8 cellular contexts compared by ENCODE assay signal in genomic region chr19:1027020-1027952, GRCh38. TPM values are rescaled to one million over a fixed set of nuclear protein-coding genes. Genes with fewer than 3 reads are reported as not detected.
DNase-seq lines count a peak whose midpoint lies in the region; ATAC-seq and TF ChIP-seq lines count a peak whose summit lies in the region.

No MANE protein-coding gene starts in this region.

- intact Hi-C loops in CD8-positive, alpha-beta T cell (cut with DNase I, micrococcal nuclease), result no loop called here

- H3K9ac ChIP-seq in rectal smooth muscle tissue (ENCODE audit: low read length), result peak overlapping the region; percentile 73

- peak in 4 of 7 experiments; percentile 38 to 66 (median 44) for DNase-seq in CD8-positive, alpha-beta T cell
- DNase-seq in HPDE6-E6E7 (ENCODE audit: extremely low spot score) (peak; percentile 34), glutamatergic neuron (no peak), SHP77 (lab: John Stamatoyannopoulos, UW) (no peak), mesenteric fat pad (ENCODE audit: low spot score) (no peak)

- no peak for ATAC-seq in CD8-positive, alpha-beta T cell
- ATAC-seq in activated T-helper 17 cell treated with anti-CD3 and anti-CD28 coated beads, Interleukin-2, amount 50 U/mL, for 72 hours (replicated peaks), result peak; percentile 7
- no peak for ATAC-seq in HG03565 (IDR thresholded peaks at IDR 0.05; ENCODE audit: unreplicated experiment)

- H3K4me3 Mint-ChIP-seq in CD8-positive, alpha-beta T cell, result peak overlapping the region; percentile 96
- H3K4me3 Mint-ChIP-seq in activated T-helper 17 cell treated with anti-CD3 and anti-CD28 coated beads, Interleukin-2, amount 50 U/mL, for 72 hours, result peak overlapping the region; percentile 93
- peak overlapping the region; percentile 83 for H3K4me3 Mint-ChIP-seq in glutamatergic neuron (ENCODE audit: unreplicated experiment)

- no peak for TF ChIP-seq CTCF in CD8-positive, alpha-beta T cell (IDR thresholded peaks at IDR 0.05)
- TF ChIP-seq CTCF in glutamatergic neuron (IDR thresholded peaks at IDR 0.05; ENCODE audit: partially characterized antibody, unreplicated experiment), result no peak

- H3K36me3 ChIP-seq in CD8-positive, alpha-beta T cell (ENCODE audit: insufficient read depth, low read length), result peaks cover 6% of the 10 kb centered on the region
- H3K36me3 ChIP-seq in rectal smooth muscle tissue (ENCODE audit: control insufficient read depth, insufficient read depth, low read length), result peaks cover 3% of the 10 kb centered on the region

- no peaks in the 10 kb centered on the region for H3K9me3 ChIP-seq in CD8-positive, alpha-beta T cell (ENCODE audit: low read length)

- no peaks in the 10 kb centered on the region for H3K27me3 Mint-ChIP-seq in CD8-positive, alpha-beta T cell (ENCODE audit: low read depth)
- no peaks in the 10 kb centered on the region for H3K27me3 Mint-ChIP-seq in activated T-helper 17 cell treated with anti-CD3 and anti-CD28 coated beads, Interleukin-2, amount 50 U/mL, for 72 hours
- H3K27me3 Mint-ChIP-seq in glutamatergic neuron (ENCODE audit: unreplicated experiment), result peaks cover 1% of the 10 kb centered on the region

- H3K4me1 ChIP-seq in CD8-positive, alpha-beta T cell (ENCODE audit: insufficient read depth, low read length), result peaks cover 35% of the 10 kb centered on the region
- peaks cover 3% of the 10 kb centered on the region for H3K4me1 ChIP-seq in rectal smooth muscle tissue (ENCODE audit: control insufficient read depth, insufficient read depth, low read length)

- peaks cover 28% of the 10 kb centered on the region for H3K4me1 Mint-ChIP-seq in CD8-positive, alpha-beta T cell (ENCODE audit: low read depth)
- H3K4me1 Mint-ChIP-seq in activated T-helper 17 cell treated with anti-CD3 and anti-CD28 coated beads, Interleukin-2, amount 50 U/mL, for 72 hours, result peaks cover 11% of the 10 kb centered on the region
- H3K4me1 Mint-ChIP-seq in glutamatergic neuron (ENCODE audit: low read depth, unreplicated experiment), result no peaks in the 10 kb centered on the region

- H3K36me3 Mint-ChIP-seq in CD8-positive, alpha-beta T cell, result peaks cover 28% of the 10 kb centered on the region
- peaks cover 28% of the 10 kb centered on the region for H3K36me3 Mint-ChIP-seq in activated T-helper 17 cell treated with anti-CD3 and anti-CD28 coated beads, Interleukin-2, amount 50 U/mL, for 72 hours (ENCODE audit: low read depth)
- no peaks in the 10 kb centered on the region for H3K36me3 Mint-ChIP-seq in glutamatergic neuron (ENCODE audit: unreplicated experiment)

- CTCF ChIA-PET in CD8-positive, alpha-beta T cell (lab: Charles Lee), result interaction anchor here (1.1 to 8.6 kb wide), 9 partner anchors 11 to 105 kb away, joined by 3 to 68 read pairs (median 5); partner anchors contain the start of genes ABCA7 and ARHGAP45

- peak overlapping the region; percentile 74 for H3K27ac ChIP-seq in CD8-positive, alpha-beta T cell (ENCODE audit: low read depth, low read length)
- H3K27ac ChIP-seq in rectal smooth muscle tissue (ENCODE audit: low read depth, low read length), result peak overlapping the region; percentile 99

- peak overlapping the region; percentile 95 for H3K27ac Mint-ChIP-seq in CD8-positive, alpha-beta T cell
- H3K27ac Mint-ChIP-seq in activated T-helper 17 cell treated with anti-CD3 and anti-CD28 coated beads, Interleukin-2, amount 50 U/mL, for 72 hours, result peak overlapping the region; percentile 85
- no peak overlapping the region for H3K27ac Mint-ChIP-seq in glutamatergic neuron (ENCODE audit: unreplicated experiment)

- peak overlapping the region; percentile 100 for H3K4me3 ChIP-seq in CD8-positive, alpha-beta T cell (ENCODE audit: low read depth, low read length)
- peak overlapping the region; percentile 90 for H3K4me3 ChIP-seq in rectal smooth muscle tissue (ENCODE audit: low read length)

- no peaks in the 10 kb centered on the region for H3K27me3 ChIP-seq in CD8-positive, alpha-beta T cell (ENCODE audit: insufficient read depth, low read length)
- H3K27me3 ChIP-seq in rectal smooth muscle tissue (ENCODE audit: control insufficient read depth, insufficient read depth, low read length), result no peaks in the 10 kb centered on the region

- POLR2A ChIA-PET in CD8-positive, alpha-beta T cell (lab: Charles Lee), result interaction anchor here (0.7 to 15.7 kb wide), 11 partner anchors 8 to 242 kb away, joined by 3 to 647 read pairs (median 4); partner anchors contain the start of genes ABCA7, ARHGAP45, CIRBP and POLR2E

- H3K9me3 Mint-ChIP-seq in CD8-positive, alpha-beta T cell, result no peaks in the 10 kb centered on the region
- H3K9me3 Mint-ChIP-seq in activated T-helper 17 cell treated with anti-CD3 and anti-CD28 coated beads, Interleukin-2, amount 50 U/mL, for 72 hours, result no peaks in the 10 kb centered on the region
- no peaks in the 10 kb centered on the region for H3K9me3 Mint-ChIP-seq in glutamatergic neuron (ENCODE audit: unreplicated experiment)

RNA-seq across cellular contexts. Expression of gene CNN2, which starts 0.9 kb away (rescaled TPM):
- total RNA-seq in CD8-positive, alpha-beta T cell, result 100 to 1,000 TPM; 382 to 392 TPM
- 100 to 1,000 TPM; 152 to 246 TPM for total RNA-seq in activated T-helper 17 cell treated with anti-CD3 and anti-CD28 coated beads, Interleukin-2, amount 50 U/mL, for 72 hours
- total RNA-seq in glutamatergic neuron (ENCODE audit: unreplicated experiment) (117 TPM), mesenteric fat pad (124 TPM)

RNA-seq across cellular contexts. Expression of gene RNU6-2, which starts 6.0 kb away (rescaled TPM):
- total RNA-seq in CD8-positive, alpha-beta T cell, result not detected
- not detected for total RNA-seq in activated T-helper 17 cell treated with anti-CD3 and anti-CD28 coated beads, Interleukin-2, amount 50 U/mL, for 72 hours
- not detected for total RNA-seq in glutamatergic neuron (ENCODE audit: unreplicated experiment)
- not detected for total RNA-seq in mesenteric fat pad

RNA-seq across cellular contexts. Expression of gene TMEM259, which starts 6.4 kb away (rescaled TPM):
- 100 to 1,000 TPM; 408 to 443 TPM for total RNA-seq in CD8-positive, alpha-beta T cell
- total RNA-seq in activated T-helper 17 cell treated with anti-CD3 and anti-CD28 coated beads, Interleukin-2, amount 50 U/mL, for 72 hours, result 100 to 1,000 TPM; 101 to 120 TPM
- total RNA-seq in glutamatergic neuron (ENCODE audit: unreplicated experiment) (222 TPM), mesenteric fat pad (143 TPM)

RNA-seq across cellular contexts. Expression of gene ABCA7, which starts 12.6 kb away (rescaled TPM):
- total RNA-seq in CD8-positive, alpha-beta T cell, result 10 to 100 TPM; 93.3 to 98.0 TPM
- 10 to 100 TPM; 21.8 to 31.2 TPM for total RNA-seq in activated T-helper 17 cell treated with anti-CD3 and anti-CD28 coated beads, Interleukin-2, amount 50 U/mL, for 72 hours
- total RNA-seq in glutamatergic neuron (ENCODE audit: unreplicated experiment) (110 TPM), mesenteric fat pad (19.9 TPM)

RNA-seq across cellular contexts. Expression of gene GRIN3B, which starts 27.1 kb away (rescaled TPM):
- total RNA-seq in CD8-positive, alpha-beta T cell, result under 1 TPM; 0.35 to 0.53 TPM
- under 1 TPM in 1 of 2 donors, not detected in 1; 0.21 TPM for total RNA-seq in activated T-helper 17 cell treated with anti-CD3 and anti-CD28 coated beads, Interleukin-2, amount 50 U/mL, for 72 hours
- total RNA-seq in glutamatergic neuron (ENCODE audit: unreplicated experiment) (0.93 TPM), mesenteric fat pad (0.16 TPM)

Comparison
In these comparisons a context has a peak if more than half of its experiments do, and no peak if none do; other contexts are left out.
1. DNase-seq: peak in CD8-positive, alpha-beta T cell (4 of 7) and HPDE6-E6E7 (single experiment); none in glutamatergic neuron (single experiment), SHP77 (0 of 2) and mesenteric fat pad (single experiment).
2. Peak in every context shown above with its lines, with median percentiles within 50 percentile points of each other: H3K4me3 Mint-ChIP-seq.